In genomic region chr2:170155022-170155722, GRCh38 we compare ENCODE assay signal across 9 cellular contexts. TPM values are rescaled to one million over a fixed set of nuclear protein-coding genes. Genes with fewer than 3 reads are reported as not detected.
DNase-seq lines count a peak whose midpoint lies in the region; ATAC-seq and TF ChIP-seq lines count a peak whose summit lies in the region.
"Had no signal": no experiment of that assay in that cellular context is flagged by ENCODE, and none has a peak within 500 bp of the region (broad histone marks: within the 10 kb centered on the region; RNA-seq: fewer than 3 reads in every experiment).

No MANE protein-coding gene starts in this region.

- in situ Hi-C loops in G401 (cut with HindIII; ENCODE audit: low sequenced_read_pairs) (no loop called here), Panc1 (cut with HindIII; ENCODE audit: low pct_unique_long_range_greater_than_20kb, low sequenced_read_pairs) (no loop called here)

- H3K27me3 ChIP-seq in HCT116 (ENCODE audit: insufficient read depth, low read length) (no peaks in the 10 kb centered on the region), Panc1 (ENCODE audit: control insufficient read depth, insufficient read depth, low read length) (no peaks in the 10 kb centered on the region), suprapubic skin (no peaks in the 10 kb centered on the region), ovary (no peaks in the 10 kb centered on the region)

- TF ChIP-seq EP300 in suprapubic skin (IDR thresholded peaks at IDR 0.05) = no peak
- no peak for TF ChIP-seq EP300 in ovary (IDR thresholded peaks at IDR 0.05)

- H3K4me2 ChIP-seq in HCT116 (ENCODE audit: low read length) = peak overlapping the region; percentile 14; the same call in 1 of the 2 replicates

- no peaks in the 10 kb centered on the region for H3K9me2 ChIP-seq in HCT116 (ENCODE audit: insufficient read depth)

- WGBS in suprapubic skin = 25% methylated on average over 8 of the region's 8 CpGs
- 36 to 38% (median 38%) methylated on average over 8 of the region's 8 CpGs for WGBS in ovary, 3 donors

- intact Hi-C loops in HCT116 (cut with micrococcal nuclease) (no loop called here), Panc1 (cut with micrococcal nuclease; ENCODE audit: unreplicated experiment) (no loop called here), ovary (cut with DNase I) (no loop called here)

- TF ChIP-seq POLR2A in HCT116 (IDR thresholded peaks at IDR 0.05; ENCODE audit: borderline replicate concordance, extremely low read depth, insufficient read depth, insufficient read length) (no peak), suprapubic skin (IDR thresholded peaks at IDR 0.05) (no peak), ovary (IDR thresholded peaks at IDR 0.05) (no peak)

- RAD21 ChIA-PET in HCT116 (lab: Charles Lee; ENCODE audit: low non-redundant PET in 1 of 2, low total read pairs in 2 of 2, uncharacterized antibody in 2 of 2, unreplicated experiment in 2 of 2) = interaction anchor here in 1 of 2 experiments (0.6 kb wide), 1 partner anchor 13 kb away, joined by 3 read pairs; no protein-coding TSS in a partner anchor

- H3K27ac ChIP-seq in HCT116 (ENCODE audit: low read depth, low read length) = no peak overlapping the region
- H3K27ac ChIP-seq in Panc1 (ENCODE audit: low read length) = peak overlapping the region; percentile 65
- no peak overlapping the region for H3K27ac ChIP-seq in suprapubic skin
- no peak overlapping the region for H3K27ac ChIP-seq in ovary
- H3K27ac ChIP-seq: parathyroid adenoma had no signal

- DNase-seq in G401 (ENCODE audit: low spot score) (peak; percentile 59), HCT116 (ENCODE audit: low read depth, low spot score) (no peak), Panc1 (ENCODE audit: low read depth, low spot score) (no peak), iPS-NIHi11 (ENCODE audit: low spot score) (peak; percentile 48), suprapubic skin (ENCODE audit: low spot score in 2 of 2) (no peak), SW480 (ENCODE audit: low spot score) (no peak), ovary (no peak), NCI-H774 (lab: John Stamatoyannopoulos, UW) (no peak)

- TF ChIP-seq RAD21 in HCT116 (IDR thresholded peaks at IDR 0.05; ENCODE audit: low read depth) = peak; percentile 29; the same call in 1 of the 2 replicates

- CTCF ChIA-PET in HCT116 (lab: Charles Lee) = no interaction called here
- CTCF ChIA-PET in Panc1 (lab: Charles Lee) = interaction anchor here (0.6 to 0.8 kb wide), 3 partner anchors 12 to 641 kb away, joined by 3 to 6 read pairs (median 3); no protein-coding TSS in a partner anchor

- H3K36me3 ChIP-seq in HCT116 (ENCODE audit: control insufficient read depth in 1 of 2, insufficient read depth in 2 of 2, low read length in 2 of 2) (no peaks in the 10 kb centered on the region), Panc1 (ENCODE audit: control insufficient read depth, insufficient read depth, low read length) (no peaks in the 10 kb centered on the region), suprapubic skin (no peaks in the 10 kb centered on the region), ovary (no peaks in the 10 kb centered on the region)

- H4K20me1 ChIP-seq in HCT116 (ENCODE audit: insufficient read depth) = no peaks in the 10 kb centered on the region

- H3K4me3 ChIP-seq in HCT116 (replicated peaks in 1 of 2; ENCODE audit: low read depth in 1 of 2, low read length in 2 of 2) (no peak overlapping the region), Panc1 (ENCODE audit: low read depth in 2 of 2, low read length in 2 of 2) (peak overlapping the region in 1 of 2 experiments; percentile 21; a peak in 1 of 4 replicates), suprapubic skin (no peak overlapping the region), ovary (no peak overlapping the region)

- POLR2A ChIA-PET in HCT116 (lab: Charles Lee) (no interaction called here), Panc1 (lab: Charles Lee) (no interaction called here)

- H3K9me3 ChIP-seq in HCT116 (ENCODE audit: control insufficient read depth in 1 of 2, insufficient read depth in 1 of 2, low read depth in 1 of 2, low read length in 2 of 2) (no peaks in the 10 kb centered on the region), Panc1 (ENCODE audit: control insufficient read depth, insufficient read depth, low read depth, low read length) (peaks cover 23% of the 10 kb centered on the region; the same call in 1 of the 2 replicates), suprapubic skin (no peaks in the 10 kb centered on the region), ovary (no peaks in the 10 kb centered on the region)

- ATAC-seq in HCT116 (no peak), Panc1 (peak; percentile 57)

- H3K4me1 ChIP-seq in HCT116 (ENCODE audit: control insufficient read depth in 1 of 2, insufficient read depth in 2 of 2, low read length in 2 of 2) (peaks cover 0 to 15% of the 10 kb centered on the region in 2 experiments; a peak in 2 of 4 replicates), Panc1 (ENCODE audit: control insufficient read depth, insufficient read depth, low read length) (peaks cover 22% of the 10 kb centered on the region), suprapubic skin (peaks cover 5% of the 10 kb centered on the region), ovary (ENCODE audit: insufficient read depth) (no peaks in the 10 kb centered on the region)
- H3K4me1 ChIP-seq: parathyroid adenoma had no signal

- TF ChIP-seq CTCF in HCT116 (IDR thresholded peaks at IDR 0.05 in 2 of 3, conservative IDR thresholded peaks at IDR 0.05 in 1 of 3; ENCODE audit: borderline replicate concordance in 1 of 3, insufficient read depth in 1 of 3, low read depth in 2 of 3, low read length in 2 of 3) (no peak), Panc1 (IDR thresholded peaks at IDR 0.05) (peak; percentile 18), suprapubic skin (IDR thresholded peaks at IDR 0.05) (no peak), ovary (IDR thresholded peaks at IDR 0.05) (no peak)

- peak overlapping the region; percentile 77 for H2AFZ ChIP-seq in HCT116 (ENCODE audit: low read depth, low read length, poor library complexity, severe bottlenecking)
- H2AFZ ChIP-seq: parathyroid adenoma had no signal

- H3K9ac ChIP-seq in HCT116 (ENCODE audit: low read length) = no peak overlapping the region
- H3K9ac ChIP-seq: parathyroid adenoma had no signal

- no TSS peak for BruUV-seq in HCT116 (replicated peaks; lab: Mats Ljungman, UMichigan)
- no TSS peak for BruUV-seq in Panc1 (replicated peaks; lab: Mats Ljungman, UMichigan)

- no peaks in the 10 kb centered on the region for H3K79me2 ChIP-seq in HCT116 (ENCODE audit: insufficient read depth, low read length)
- H3K79me2 ChIP-seq: parathyroid adenoma had no signal

TF ChIP-seq in HCT116, 20 proteins besides CTCF, POLR2A, EP300 and RAD21:
- TF ChIP-seq CEBPB (IDR thresholded peaks at IDR 0.05; ENCODE audit: low read depth) = no peak
- no peak for TF ChIP-seq EZH2 (IDR thresholded peaks at IDR 0.05)
- no peak for TF ChIP-seq ZNF274 (IDR thresholded peaks at IDR 0.05; ENCODE audit: low read depth, low read length)
- TF ChIP-seq ZFX (IDR thresholded peaks at IDR 0.05) = no peak
- no peak for TF ChIP-seq ELF1 (IDR thresholded peaks at IDR 0.05; ENCODE audit: borderline replicate concordance, low read depth)
- no peak for TF ChIP-seq CBX3 (IDR thresholded peaks at IDR 0.05; ENCODE audit: low read depth)

RNA-seq across cellular contexts. Expression of gene MYO3B, which starts 22.8 kb away (rescaled TPM):
- 7.8 and 11.9 TPM in 2 replicates for total RNA-seq in G401 (2014; rRNA removed; shearing (Covaris generic))
- total RNA-seq in HCT116 (2021; ENCODE audit: unreplicated experiment) = not detected
- not detected in 2 replicates for polyA plus RNA-seq in HCT116 (2012)
- total RNA-seq in Panc1 (2021; ENCODE audit: unreplicated experiment) = 0.05 TPM
- polyA plus RNA-seq in Panc1 (2012; ENCODE audit: insufficient read length) = not detected
- total RNA-seq in suprapubic skin = under 1 TPM; 0.34 to 0.95 (median 0.89) TPM
- 1 to 10 TPM in 1 of 7 donors, under 1 TPM in 5, not detected in 1; 0.05 to 1.3 (median 0.14) TPM for total RNA-seq in ovary
- under 1 TPM in 1 of 2 donors, not detected in 1; 0.04 TPM for polyA plus RNA-seq in ovary

Comparison
In these comparisons a context has a peak if more than half of its experiments do, and no peak if none do; other contexts are left out.
1. DNase-seq: peak in G401 (single experiment) and iPS-NIHi11 (single experiment); none in HCT116 (single experiment), Panc1 (single experiment), suprapubic skin (0 of 2), SW480 (single experiment), ovary (0 of 5) and NCI-H774 (single experiment).